ENCODE assay signal across 8 cellular contexts in genomic region chr5:102753889-102754498, GRCh38. TPM values are rescaled to one million over a fixed set of nuclear protein-coding genes. Genes with fewer than 3 reads are reported as not detected.
DNase-seq lines count a peak whose midpoint lies in the region; ATAC-seq and TF ChIP-seq lines count a peak whose summit lies in the region.

No MANE protein-coding gene starts in this region.

- H3K36me3 Mint-ChIP-seq in activated T-helper 1 cell treated with anti-CD3 and anti-CD28 coated beads, Interleukin-12 subunit alpha, Interleukin-12 subunit beta, Interleukin-2, Interleukin-4 antibody, amounts not matched to agents 30 ng/mL and 10 ng/mL and 1 ng/mL, durations not matched to agents 14 hours and 24 hours and 36 hours (ENCODE audit: low read depth), result peaks cover 7% of the 10 kb centered on the region

- peak overlapping the region; percentile 89 for H3K4me3 Mint-ChIP-seq in activated T-helper 1 cell treated with anti-CD3 and anti-CD28 coated beads, Interleukin-12 subunit alpha, Interleukin-12 subunit beta, Interleukin-2, Interleukin-4 antibody, amounts not matched to agents 30 ng/mL and 10 ng/mL and 1 ng/mL, durations not matched to agents 14 hours and 24 hours and 36 hours

- CTCF ChIA-PET in GM10248 (lab: Yijun Ruan, JAX), result interaction anchor here (0.7 to 3.3 kb wide), 2 partner anchors 9 to 27 kb away, joined by 3 to 21 read pairs; no protein-coding TSS in a partner anchor

- H3K4me3 ChIP-seq in iPS-11a (ENCODE audit: low read depth, low read length), result peak overlapping the region; percentile 84

- peaks cover 6% of the 10 kb centered on the region for H3K9me3 Mint-ChIP-seq in activated T-helper 1 cell treated with anti-CD3 and anti-CD28 coated beads, Interleukin-12 subunit alpha, Interleukin-12 subunit beta, Interleukin-2, Interleukin-4 antibody, amounts not matched to agents 30 ng/mL and 10 ng/mL and 1 ng/mL, durations not matched to agents 14 hours and 24 hours and 36 hours

- TF ChIP-seq CTCF in GM10248 (IDR thresholded peaks at IDR 0.05; ENCODE audit: control extremely low read depth, extremely low read depth, low read depth, missing control alignments), result no peak

- POLR2A ChIA-PET in GM10248 (lab: Yijun Ruan, JAX), result interaction anchor here (0.8 kb wide), 1 partner anchor 197 kb away, joined by 3 read pairs; no protein-coding TSS in a partner anchor

- peak overlapping the region; percentile 78 for H3K27ac Mint-ChIP-seq in activated T-helper 1 cell treated with anti-CD3 and anti-CD28 coated beads, Interleukin-12 subunit alpha, Interleukin-12 subunit beta, Interleukin-2, Interleukin-4 antibody, amounts not matched to agents 30 ng/mL and 10 ng/mL and 1 ng/mL, durations not matched to agents 14 hours and 24 hours and 36 hours

- peak; percentile 32 for DNase-seq in DMS79 treated with DMSO at 0.1 percent for 48 hours (lab: John Stamatoyannopoulos, UW)
- DNase-seq in DMS79 (lab: John Stamatoyannopoulos, UW), result no peak
- no peak for DNase-seq in activated T-helper 1 cell treated with anti-CD3 and anti-CD28 coated beads, Interleukin-12 subunit alpha, Interleukin-12 subunit beta, Interleukin-2, Interleukin-4 antibody, amounts not matched to agents 30 ng/mL and 10 ng/mL and 1 ng/mL, durations not matched to agents 14 hours and 24 hours and 36 hours (ENCODE audit: low spot score)
- peak; percentile 42 for DNase-seq in stimulated activated naive CD8-positive, alpha-beta T cell treated with anti-CD3 and anti-CD28 coated beads, Interleukin-15, Interleukin-2, amounts not matched to agents 100 U/mL and 50 U/mL, for 24 hours
- DNase-seq in islet precursor cell, result no peak
- no peak for DNase-seq in GM10248 (ENCODE audit: extremely low spot score)

- intact Hi-C loops in activated T-helper 1 cell treated with anti-CD3 and anti-CD28 coated beads, Interleukin-12 subunit alpha, Interleukin-12 subunit beta, Interleukin-2, Interleukin-4 antibody, amounts not matched to agents 30 ng/mL and 10 ng/mL and 1 ng/mL, durations not matched to agents 14 hours and 24 hours and 36 hours (cut with micrococcal nuclease), result loop anchor here (1.0 kb wide), 1 partner anchor 8 kb away; no protein-coding TSS in a partner anchor

- H3K4me1 Mint-ChIP-seq in activated T-helper 1 cell treated with anti-CD3 and anti-CD28 coated beads, Interleukin-12 subunit alpha, Interleukin-12 subunit beta, Interleukin-2, Interleukin-4 antibody, amounts not matched to agents 30 ng/mL and 10 ng/mL and 1 ng/mL, durations not matched to agents 14 hours and 24 hours and 36 hours (ENCODE audit: low read depth), result peaks cover 43% of the 10 kb centered on the region

- no peak for ATAC-seq in stimulated activated naive CD8-positive, alpha-beta T cell treated with anti-CD3 and anti-CD28 coated beads, Interleukin-15, Interleukin-2, amounts not matched to agents 100 U/mL and 50 U/mL, for 24 hours
- ATAC-seq in HG02840 (IDR thresholded peaks at IDR 0.05; ENCODE audit: low FRiP score, unreplicated experiment), result no peak

- H3K27me3 Mint-ChIP-seq in activated T-helper 1 cell treated with anti-CD3 and anti-CD28 coated beads, Interleukin-12 subunit alpha, Interleukin-12 subunit beta, Interleukin-2, Interleukin-4 antibody, amounts not matched to agents 30 ng/mL and 10 ng/mL and 1 ng/mL, durations not matched to agents 14 hours and 24 hours and 36 hours (ENCODE audit: insufficient read depth), result peaks cover 6% of the 10 kb centered on the region

RNA-seq across cellular contexts. Expression of gene PAM, which starts 1.1 kb away (rescaled TPM):
- 74.0 and 80.7 TPM in 2 replicates for total RNA-seq in activated T-helper 1 cell treated with anti-CD3 and anti-CD28 coated beads, Interleukin-12 subunit alpha, Interleukin-12 subunit beta, Interleukin-2, Interleukin-4 antibody, amounts not matched to agents 30 ng/mL and 10 ng/mL and 1 ng/mL, durations not matched to agents 14 hours and 24 hours and 36 hours

Comparison
In these comparisons a context has a peak if more than half of its experiments do, and no peak if none do; other contexts are left out.
1. DNase-seq: peak in DMS79 treated with DMSO at 0.1 percent for 48 hours (single experiment) and stimulated activated naive CD8-positive, alpha-beta T cell treated with anti-CD3 and anti-CD28 coated beads, Interleukin-15, Interleukin-2, amounts not matched to agents 100 U/mL and 50 U/mL, for 24 hours (single experiment); none in DMS79 (single experiment), activated T-helper 1 cell treated with anti-CD3 and anti-CD28 coated beads, Interleukin-12 subunit alpha, Interleukin-12 subunit beta, Interleukin-2, Interleukin-4 antibody, amounts not matched to agents 30 ng/mL and 10 ng/mL and 1 ng/mL, durations not matched to agents 14 hours and 24 hours and 36 hours (single experiment), islet precursor cell (single experiment) and GM10248 (single experiment).